ENCODE assay signal across 26 cellular contexts in the genomic region with DNA sequence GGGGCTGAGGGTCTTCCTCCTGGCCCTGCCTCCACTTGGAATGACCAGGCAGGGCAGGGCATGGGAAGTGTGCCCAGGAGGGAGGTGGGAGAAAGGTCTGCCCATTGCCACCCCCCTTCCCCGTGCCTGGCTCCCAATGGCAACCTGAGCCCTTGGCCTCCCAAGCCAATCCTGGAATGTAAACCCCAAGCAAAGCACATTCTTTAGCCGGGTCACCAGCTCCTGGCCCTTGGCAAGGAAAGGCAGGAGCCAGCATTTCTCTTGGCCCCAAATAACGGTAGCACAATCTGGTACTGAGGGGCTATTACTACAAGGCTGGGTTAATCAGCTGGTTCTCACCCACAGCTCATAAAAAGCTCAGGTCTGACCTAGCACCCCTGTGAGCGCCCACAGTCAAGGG. TPM values are rescaled to one million over a fixed set of nuclear protein-coding genes. Genes with fewer than 3 reads are reported as not detected.
DNase-seq lines count a peak whose midpoint lies in the region; ATAC-seq lines count a peak whose summit lies in the region.
"Had no signal": no experiment of that assay in that cellular context is flagged by ENCODE, and none has a peak within 500 bp of the region (broad histone marks: within the 10 kb centered on the region; RNA-seq: fewer than 3 reads in every experiment).

No MANE protein-coding gene starts in this region.

- no peak overlapping the region for H3K4ac ChIP-seq in neuronal stem cell (ENCODE audit: low read length)

- H3K9ac ChIP-seq in neuronal stem cell (ENCODE audit: low read depth, low read length, poor library complexity), result no peak overlapping the region
- peak overlapping the region; percentile 2 to 68 (median 59) for H3K9ac ChIP-seq in skeletal muscle tissue (ENCODE audit: low read depth in 1 of 3, low read length in 3 of 3)
- H3K9ac ChIP-seq: BLaER1 treated with 17β-estradiol and CSF1 and Interleukin-3, amounts not matched to agents 10 nM and 100 nM; KMS-11 had no signal

- H3K23ac ChIP-seq in neuronal stem cell (ENCODE audit: low read depth, low read length, poor library complexity), result no peak overlapping the region

- no CpG with 5 or more reads among the region's 4 CpGs for WGBS in neuronal stem cell (ENCODE audit: extremely low coverage in 2 of 2, insufficient read length in 2 of 2, insufficient replicate concordance in 1 of 2), 2 donors

- H3K4me2 ChIP-seq in neuronal stem cell (ENCODE audit: insufficient read depth, low read length, poor library complexity, severe bottlenecking), result no peak overlapping the region
- H3K4me2 ChIP-seq: BLaER1 treated with 17β-estradiol and CSF1 and Interleukin-3, amounts not matched to agents 10 nM and 100 nM; GM23338; KMS-11 had no signal

- peak overlapping the region; percentile 78 for H2AK5ac ChIP-seq in neuronal stem cell (ENCODE audit: low read depth, low read length)

- no peak overlapping the region for H2AFZ ChIP-seq in neuronal stem cell (ENCODE audit: low read length)
- H2AFZ ChIP-seq: GM23338 had no signal

- peak overlapping the region; percentile 53 for H2BK120ac ChIP-seq in neuronal stem cell (ENCODE audit: low read depth, low read length)

- H2BK15ac ChIP-seq in neuronal stem cell (ENCODE audit: low read length), result peak overlapping the region; percentile 12

- no peak for ATAC-seq in left ventricle myocardium superior
- ATAC-seq: GM23338, HCT116 had no signal

- H3K4me3 ChIP-seq in neuronal stem cell (ENCODE audit: low read length in 2 of 2), result no peak overlapping the region
- H3K4me3 ChIP-seq in skeletal muscle tissue (ENCODE audit: low read length in 3 of 3), result peak overlapping the region in 1 of 3 donors; percentile 29
- H3K4me3 ChIP-seq: BLaER1 treated with 17β-estradiol and CSF1 and Interleukin-3, amounts not matched to agents 10 nM and 100 nM; GM23338; SJSA1 had no signal

- H3K4me1 ChIP-seq in neuronal stem cell (ENCODE audit: control insufficient read depth in 2 of 2, insufficient read depth in 1 of 2, low read depth in 1 of 2, low read length in 2 of 2), result peaks cover 5 to 28% of the 10 kb centered on the region in 2 donors
- H3K4me1 ChIP-seq in skeletal muscle tissue (ENCODE audit: control insufficient read depth in 3 of 3, insufficient read depth in 3 of 3, low read length in 3 of 3), result peaks cover 53 to 65% (median 57%) of the 10 kb centered on the region in 3 donors
- H3K4me1 ChIP-seq: BLaER1 treated with 17β-estradiol and CSF1 and Interleukin-3, amounts not matched to agents 10 nM and 100 nM had no signal

- DNase-seq in M059J (ENCODE audit: low read depth) (peak; percentile 34), glomerular visceral epithelial cell (ENCODE audit: extremely low spot score) (peak; percentile 22), neuronal stem cell (ENCODE audit: low spot score) (no peak), left ventricle myocardium superior (no peak), GOT3 (lab: John Stamatoyannopoulos, UW) (no peak), activated gamma-delta T cell treated with Interleukin-2 at 50 U/mL for 16 hours (no peak)
- DNase-seq: Caco-2; CD4-positive, alpha-beta memory T cell; DMS 273 treated with DMSO at 0.1 percent for 48 hours; DMS79 treated with DMSO at 0.1 percent for 48 hours; NCI-H1105; NCI-H1694; NCI-H2081; NCI-H2171 treated with DMSO at 0.1 percent for 48 hours; NCI-H446; NCI-H526 treated with DMSO at 0.1 percent for 48 hours; OCI-M1 had no signal

- no peak overlapping the region for H2BK5ac ChIP-seq in neuronal stem cell (ENCODE audit: low read length)

- H3K79me1 ChIP-seq in neuronal stem cell (ENCODE audit: low read depth, low read length), result no peaks in the 10 kb centered on the region

- peak overlapping the region; percentile 36 for H3K18ac ChIP-seq in neuronal stem cell (ENCODE audit: low read length)

- intact Hi-C loops in left ventricle myocardium superior (cut with micrococcal nuclease), result no loop called here

- H4K8ac ChIP-seq in neuronal stem cell (ENCODE audit: low read depth, low read length), result no peak overlapping the region

- H4K91ac ChIP-seq in neuronal stem cell (ENCODE audit: low read depth, low read length, poor library complexity), result no peak overlapping the region

- H3K9me3 ChIP-seq in neuronal stem cell (replicated peaks in 1 of 2; ENCODE audit: control insufficient read depth in 2 of 2, insufficient read depth in 1 of 2, low read depth in 1 of 2, low read length in 2 of 2) (no peaks in the 10 kb centered on the region), skeletal muscle tissue (ENCODE audit: control insufficient read depth in 3 of 3, low read length in 3 of 3) (no peaks in the 10 kb centered on the region)
- H3K9me3 ChIP-seq: BLaER1 treated with 17β-estradiol and CSF1 and Interleukin-3, amounts not matched to agents 10 nM and 100 nM; Caco-2; SJSA1 had no signal

- H3K27ac ChIP-seq in neuronal stem cell (replicated peaks; ENCODE audit: low read length) (no peak overlapping the region), skeletal muscle tissue (ENCODE audit: low read depth, low read length) (peak overlapping the region; percentile 32)
- H3K27ac ChIP-seq: BLaER1 treated with 17β-estradiol and CSF1 and Interleukin-3, amounts not matched to agents 10 nM and 100 nM; HL-60; KMS-11; SJSA1 had no signal

- H2BK12ac ChIP-seq in neuronal stem cell (ENCODE audit: low read length), result peak overlapping the region; percentile 32

- H3K27me3 ChIP-seq in neuronal stem cell (ENCODE audit: control insufficient read depth in 3 of 3, insufficient read depth in 3 of 3, low read depth in 1 of 3, low read length in 3 of 3) (peaks cover 0 to 20% (median 0%) of the 10 kb centered on the region in 3 experiments), skeletal muscle tissue (ENCODE audit: control insufficient read depth in 3 of 3, insufficient read depth in 3 of 3, low read length in 3 of 3) (no peaks in the 10 kb centered on the region)

- H3K14ac ChIP-seq in neuronal stem cell (ENCODE audit: low read length), result no peak overlapping the region

- H3K36me3 ChIP-seq in neuronal stem cell (replicated peaks in 1 of 2; ENCODE audit: control insufficient read depth in 2 of 2, insufficient read depth in 2 of 2, low read length in 2 of 2), result no peaks in the 10 kb centered on the region
- no peaks in the 10 kb centered on the region for H3K36me3 ChIP-seq in skeletal muscle tissue (ENCODE audit: control insufficient read depth in 3 of 3, insufficient read depth in 3 of 3, low read length in 3 of 3)
- H3K36me3 ChIP-seq: BLaER1 treated with 17β-estradiol and CSF1 and Interleukin-3, amounts not matched to agents 10 nM and 100 nM; SJSA1 had no signal

RNA-seq across cellular contexts. Expression of a gene that starts 6.9 kb away (rescaled TPM):
- total RNA-seq in M059J (2014; rRNA removed; shearing (Covaris generic)), result 6.7 and 8.4 TPM in 2 replicates
- polyA plus RNA-seq in neuronal stem cell (2013, experiment 1 of 2), result 55.9 TPM
- polyA plus RNA-seq in neuronal stem cell (2013, experiment 2 of 2), result 57.2 TPM
- total RNA-seq in skeletal muscle tissue, result 1.0 TPM
- 1.5 TPM for total RNA-seq in left ventricle myocardium superior

RNA-seq across cellular contexts. Expression of a gene that starts 28.2 kb away (rescaled TPM):
- not detected in 2 replicates for total RNA-seq in M059J (2014; rRNA removed; shearing (Covaris generic))
- polyA plus RNA-seq in neuronal stem cell (2013, experiment 1 of 2), result 87.2 TPM
- polyA plus RNA-seq in neuronal stem cell (2013, experiment 2 of 2), result 86.1 TPM
- total RNA-seq in skeletal muscle tissue (0.52 TPM), left ventricle myocardium superior (not detected)
- total RNA-seq: A673; Caco-2; CD4-positive, alpha-beta memory T cell; HT-29; SJSA1 had no signal
- polyA plus RNA-seq: CD4-positive, alpha-beta memory T cell had no signal

Comparison
In these comparisons a context has a peak if more than half of its experiments do, and no peak if none do; other contexts are left out.
1. DNase-seq: peak in M059J (single experiment) and glomerular visceral epithelial cell (single experiment); none in neuronal stem cell (single experiment), left ventricle myocardium superior (single experiment), GOT3 (single experiment) and activated gamma-delta T cell treated with Interleukin-2 at 50 U/mL for 16 hours (single experiment).